ENCODE assay signal across 8 cellular contexts in genomic region chr2:231483398-231484329, GRCh38. TPM values are rescaled to one million over a fixed set of nuclear protein-coding genes. Genes with fewer than 3 reads are reported as not detected.
DNase-seq lines count a peak whose midpoint lies in the region; ATAC-seq and TF ChIP-seq lines count a peak whose summit lies in the region.

No MANE protein-coding gene starts in this region.

- H3K4me1 ChIP-seq in ACC112 (ENCODE audit: control insufficient read depth, insufficient read depth, low read length, unreplicated experiment) (no peaks in the 10 kb centered on the region), skeletal muscle tissue (ENCODE audit: control insufficient read depth in 3 of 3, insufficient read depth in 3 of 3, low read length in 3 of 3) (peaks cover 7 to 11% (median 8%) of the 10 kb centered on the region in 3 donors), hepatocyte (ENCODE audit: insufficient read depth) (no peaks in the 10 kb centered on the region)

- H3K36me3 ChIP-seq in ACC112 (ENCODE audit: insufficient read depth, low read length) = no peaks in the 10 kb centered on the region
- no peaks in the 10 kb centered on the region for H3K36me3 ChIP-seq in skeletal muscle tissue (ENCODE audit: control insufficient read depth in 3 of 3, insufficient read depth in 3 of 3, low read length in 3 of 3)
- H3K36me3 ChIP-seq in hepatocyte (replicated peaks; ENCODE audit: insufficient read depth, low read depth) = no peaks in the 10 kb centered on the region

- no peaks in the 10 kb centered on the region for H4K20me1 ChIP-seq in hepatocyte (ENCODE audit: insufficient read depth, poor library complexity, severe bottlenecking)

- no peaks in the 10 kb centered on the region for H3K9me3 ChIP-seq in skeletal muscle tissue (ENCODE audit: control insufficient read depth in 3 of 3, low read length in 3 of 3)
- no peaks in the 10 kb centered on the region for H3K9me3 ChIP-seq in hepatocyte (ENCODE audit: low read depth)

- H3K4me3 ChIP-seq in ACC112 (ENCODE audit: low read depth, low read length) = peak overlapping the region; percentile 79
- H3K4me3 ChIP-seq in fibroblast of the aortic adventitia (ENCODE audit: low read depth, low read length) = peak overlapping the region; percentile 65
- H3K4me3 ChIP-seq in skeletal muscle tissue (ENCODE audit: low read length in 3 of 3) = peak overlapping the region; percentile 65 to 79 (median 73)
- H3K4me3 ChIP-seq in hepatocyte = no peak overlapping the region

- no peak for TF ChIP-seq CTCF in fibroblast of the aortic adventitia (IDR thresholded peaks at IDR 0.05; ENCODE audit: insufficient read depth, low read length)
- TF ChIP-seq CTCF in hepatocyte (IDR thresholded peaks at IDR 0.05; ENCODE audit: poor library complexity) = no peak

- peak overlapping the region; percentile 52 for H3K27ac ChIP-seq in ACC112 (ENCODE audit: low read depth, low read length)
- peak overlapping the region; percentile 75 for H3K27ac ChIP-seq in skeletal muscle tissue (ENCODE audit: low read depth, low read length)
- H3K27ac ChIP-seq in hepatocyte = no peak overlapping the region

- ATAC-seq in HG02610 (IDR thresholded peaks at IDR 0.05; ENCODE audit: unreplicated experiment) = peak; percentile 10
- no peak for ATAC-seq in HG02970 (IDR thresholded peaks at IDR 0.05; ENCODE audit: low FRiP score, unreplicated experiment)

- H3K9ac ChIP-seq in skeletal muscle tissue (ENCODE audit: low read depth in 1 of 3, low read length in 3 of 3) = peak overlapping the region; percentile 81 to 92 (median 83)

- no peaks in the 10 kb centered on the region for H3K27me3 ChIP-seq in ACC112 (ENCODE audit: insufficient read depth, low read length)
- H3K27me3 ChIP-seq in skeletal muscle tissue (ENCODE audit: control insufficient read depth in 3 of 3, insufficient read depth in 3 of 3, low read length in 3 of 3) = no peaks in the 10 kb centered on the region
- H3K27me3 ChIP-seq in hepatocyte = no peaks in the 10 kb centered on the region

- H3K79me2 ChIP-seq in ACC112 (ENCODE audit: control insufficient read depth, insufficient read depth, low read length, unreplicated experiment) (no peaks in the 10 kb centered on the region), hepatocyte (no peaks in the 10 kb centered on the region)

- no peak overlapping the region for H3K4me2 ChIP-seq in hepatocyte

- WGBS in hepatocyte (ENCODE audit: low lambda C conversion rate, missing lambda C conversion rate) = 96% methylated on average over 38 of the region's 65 CpGs

- H2AFZ ChIP-seq in ACC112 (ENCODE audit: low read length, unreplicated experiment) (peak overlapping the region; percentile 92), hepatocyte (no peak overlapping the region)

- peak; percentile 72 for DNase-seq in activated CD8-positive, alpha-beta memory T cell treated with anti-CD3 and anti-CD28 coated beads, Interleukin-2, amount 50 U/mL, for 48 hours
- DNase-seq in fibroblast of the aortic adventitia (ENCODE audit: low read depth) (peak; percentile 34), hepatocyte (ENCODE audit: low spot score) (no peak), NCI-H510A treated with DMSO at 0.1 percent for 48 hours (lab: John Stamatoyannopoulos, UW) (no peak)

- no peaks in the 10 kb centered on the region for H3K9me2 ChIP-seq in hepatocyte (replicated peaks; ENCODE audit: insufficient read depth)

RNA-seq across cellular contexts. Expression of gene NCL, which starts 19.4 kb away (rescaled TPM):
- total RNA-seq in fibroblast of the aortic adventitia (ENCODE audit: low replicate concordance) (167 and 437 TPM in 2 replicates), skeletal muscle tissue (110 TPM), hepatocyte (137 and 193 TPM in 2 replicates)
- 349 and 368 TPM in 2 replicates for polyA plus RNA-seq in hepatocyte

RNA-seq across cellular contexts. Expression of gene NMUR1, which starts 46.6 kb away (rescaled TPM):
- total RNA-seq in fibroblast of the aortic adventitia (ENCODE audit: low replicate concordance) (not detected in 2 replicates), skeletal muscle tissue (0.52 TPM), hepatocyte (0.33 and 0.48 TPM in 2 replicates)
- 0.37 TPM in 1 of 2 replicates, not detected in the other for polyA plus RNA-seq in hepatocyte

Comparison
In these comparisons a context has a peak if more than half of its experiments do, and no peak if none do; other contexts are left out.
1. DNase-seq: peak in activated CD8-positive, alpha-beta memory T cell treated with anti-CD3 and anti-CD28 coated beads, Interleukin-2, amount 50 U/mL, for 48 hours (single experiment) and fibroblast of the aortic adventitia (single experiment); none in hepatocyte (single experiment) and NCI-H510A treated with DMSO at 0.1 percent for 48 hours (single experiment).